ENCODE assay signal across 38 cellular contexts in genomic region chr12:111040690-111041089, GRCh38. TPM values are rescaled to one million over a fixed set of nuclear protein-coding genes. Genes with fewer than 3 reads are reported as not detected.
"Had no signal": no experiment of that assay in that cellular context is flagged by ENCODE, and none has a peak within 500 bp of the region (broad histone marks: within the 10 kb centered on the region; RNA-seq: fewer than 3 reads in every experiment).

No MANE protein-coding gene starts in this region.

- FAIRE-seq: bronchial epithelial cell had no signal

- H3K9ac ChIP-seq: KMS-11 had no signal

- ATAC-seq: activated naive CD8-positive, alpha-beta T cell treated with anti-CD3 and anti-CD28 coated beads, Interleukin-2, amount 50 U/mL, for 24 hours; activated T-cell treated with anti-CD3 and anti-CD28 coated beads, Interleukin-2, amount 50 U/mL, for 4 hours; PC-3; Right ventricle myocardium inferior; SK-N-SH treated with all-trans-retinoic acid at 6 μM for 48 hours had no signal

- H3K36me3 ChIP-seq: Peyer's patch had no signal

- H3K4me1 ChIP-seq: Peyer's patch had no signal

- DNase-seq: activated B cell treated with CpG ODN at 0.5 μM for 24 hours; activated CD4-positive, alpha-beta memory T cell treated with anti-CD3 and anti-CD28 coated beads for 36 hours; activated CD4-positive, alpha-beta T cell treated with anti-CD3 and anti-CD28 coated beads for 4 hours; activated CD4-positive, alpha-beta T cell treated with anti-CD3 and anti-CD28 coated beads, Interleukin-2, amount 50 U/mL, for 1 hour; activated CD4-positive, CD25-positive, alpha-beta regulatory T cell treated with anti-CD3 and anti-CD28 coated beads, Interleukin-2, amount 50 U/mL, for 72 hours; activated CD8-positive, alpha-beta memory T cell treated with anti-CD3 and anti-CD28 coated beads, Interleukin-2, amount 50 U/mL, for 4 hours; activated gamma-delta T cell treated with Interleukin-2 at 50 U/mL for 16 hours; activated naive CD4-positive, alpha-beta T cell treated with anti-CD3 and anti-CD28 coated beads, Interleukin-2, amount 10 ng/mL, durations not matched to agents 7 days and 5 days; activated naive CD8-positive, alpha-beta T cell treated with anti-CD3 and anti-CD28 coated beads, Interleukin-2, amount 50 U/mL, for 24 hours; activated T-cell treated with anti-CD3 and anti-CD28 coated beads for 4 hours; activated T-cell treated with anti-CD3 and anti-CD28 coated beads, Interleukin-2, amount 50 U/mL, for 4 hours; anterior cingulate cortex; caudate nucleus; cerebellar nuclear complex; NCI-H1092; NCI-H1436 treated with DMSO at 0.1 percent for 48 hours; NCI-H1694 treated with DMSO at 0.1 percent for 48 hours; NCI-H2029; NCI-H345; NCI-H524 treated with DMSO at 0.1 percent for 48 hours; NK-92 treated with Interleukin-12 subunit alpha and Interleukin-12 subunit beta, amount 100 ng/mL, for 24 hours; PC-3; Peyer's patch; RPMI8226; SIG-M5; SW 1271; T-helper 1 cell; T-helper 2 cell; T-helper 9 cell had no signal

- H3K27ac ChIP-seq: KMS-11, Peyer's patch, VCaP had no signal

- H3K4me2 ChIP-seq: KMS-11 had no signal

- H3K4me3 ChIP-seq: Peyer's patch had no signal

- H3K9me3 ChIP-seq: Peyer's patch had no signal

RNA-seq across cellular contexts. Expression of gene CUX2, which starts 6.7 kb away (rescaled TPM):
- total RNA-seq: activated B cell treated with CpG ODN at 0.5 μM for 24 hours; activated T-cell treated with anti-CD3 and anti-CD28 coated beads, Interleukin-2, amount 50 U/mL, for 4 hours; activated T-helper 1 cell treated with anti-CD3 and anti-CD28 coated beads, Interleukin-12 subunit alpha, Interleukin-12 subunit beta, Interleukin-2, Interleukin-4 antibody, amounts not matched to agents 30 ng/mL and 10 ng/mL and 1 ng/mL, durations not matched to agents 14 hours and 24 hours and 36 hours; M059J; NCI-H460; PC-3; Right ventricle myocardium inferior; SK-MEL-5 had no signal
